34 cellular contexts compared by ENCODE assay signal in the genomic region with DNA sequence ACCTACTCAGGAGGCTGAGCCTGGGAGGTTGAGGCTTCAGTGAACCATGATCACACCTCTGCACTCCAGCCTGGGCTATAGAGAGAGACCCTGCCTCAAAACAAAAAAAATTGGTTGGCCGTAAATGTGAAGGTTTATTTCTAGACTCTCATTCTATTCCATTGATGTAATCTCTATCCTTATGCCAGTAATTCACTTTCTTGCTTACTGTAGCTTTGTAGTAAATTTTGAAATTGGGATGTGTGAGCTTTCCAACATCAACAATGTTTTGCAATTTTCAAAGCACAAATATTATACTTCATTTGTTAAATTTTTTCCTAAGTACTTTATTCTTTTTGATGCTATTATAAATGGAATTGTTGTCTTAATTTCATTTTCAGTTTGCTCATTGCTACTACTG.
"Had no signal": no experiment of that assay in that cellular context is flagged by ENCODE, and none has a peak within 500 bp of the region (broad histone marks: within the 10 kb centered on the region; RNA-seq: fewer than 3 reads in every experiment).

No MANE protein-coding gene starts in this region.

- H3K27ac Mint-ChIP-seq: activated CD4-positive, alpha-beta memory T cell treated with anti-CD3 and anti-CD28 coated beads, Interleukin-2, amount 10 ng/mL, durations not matched to agents 7 days and 5 days; activated naive CD8-positive, alpha-beta T cell treated with anti-CD3 and anti-CD28 coated beads for 36 hours; activated T-cell treated with anti-CD3 and anti-CD28 coated beads, Interleukin-2, amount 50 U/mL, for 72 hours; activated T-helper 17 cell treated with anti-CD3 and anti-CD28 coated beads, Interleukin-2, amount 50 U/mL, for 72 hours had no signal

- DNase-seq: activated CD4-positive, alpha-beta memory T cell treated with anti-CD3 and anti-CD28 coated beads, Interleukin-2, amount 10 ng/mL, durations not matched to agents 7 days and 5 days; activated CD4-positive, alpha-beta T cell treated with anti-CD3 and anti-CD28 coated beads for 1 hour; activated CD4-positive, alpha-beta T cell treated with anti-CD3 and anti-CD28 coated beads for 48 hours; activated CD4-positive, CD25-positive, alpha-beta regulatory T cell; activated effector memory CD4-positive, alpha-beta T cell treated with anti-CD3 and anti-CD28 coated beads, Interleukin-2, amount 50 U/mL, for 16 hours; activated naive CD4-positive, alpha-beta T cell; activated naive CD4-positive, alpha-beta T cell treated with anti-CD3 and anti-CD28 coated beads, Interleukin-2, amount 50 U/mL, for 16 hours; activated naive CD8-positive, alpha-beta T cell treated with anti-CD3 and anti-CD28 coated beads for 36 hours; activated T-cell treated with anti-CD3 and anti-CD28 coated beads, Interleukin-2, amount 50 U/mL, for 1 hour; activated T-cell treated with anti-CD3 and anti-CD28 coated beads, Interleukin-2, amount 50 U/mL, for 72 hours; amygdala; KG1; MM.1S; MV-4-11; NCI-H1092; NCI-H1436 treated with DMSO at 0.1 percent for 48 hours; NCI-H1694 treated with DMSO at 0.1 percent for 48 hours; NCI-H2029; NCI-H510A; NCI-H526; NCI-H748 treated with DMSO at 0.1 percent for 48 hours; NK-92 treated with Interleukin-12 subunit alpha and Interleukin-12 subunit beta, amount 100 ng/mL, for 24 hours; PC-3; Peyer's patch; SW 1271; T-helper 1 cell; T-helper 2 cell; T1000; WERI-Rb-1 had no signal

- H3K4me3 Mint-ChIP-seq: activated CD4-positive, alpha-beta memory T cell treated with anti-CD3 and anti-CD28 coated beads, Interleukin-2, amount 10 ng/mL, durations not matched to agents 7 days and 5 days; activated naive CD8-positive, alpha-beta T cell treated with anti-CD3 and anti-CD28 coated beads for 36 hours; activated T-cell treated with anti-CD3 and anti-CD28 coated beads, Interleukin-2, amount 50 U/mL, for 72 hours; activated T-helper 17 cell treated with anti-CD3 and anti-CD28 coated beads, Interleukin-2, amount 50 U/mL, for 72 hours; central memory CD8-positive, alpha-beta T cell had no signal

- H3K4me1 Mint-ChIP-seq: activated CD4-positive, alpha-beta memory T cell treated with anti-CD3 and anti-CD28 coated beads, Interleukin-2, amount 10 ng/mL, durations not matched to agents 7 days and 5 days; activated naive CD8-positive, alpha-beta T cell treated with anti-CD3 and anti-CD28 coated beads for 36 hours; activated T-helper 17 cell treated with anti-CD3 and anti-CD28 coated beads, Interleukin-2, amount 50 U/mL, for 72 hours; central memory CD8-positive, alpha-beta T cell had no signal

- H3K9me3 Mint-ChIP-seq: activated CD4-positive, alpha-beta memory T cell treated with anti-CD3 and anti-CD28 coated beads, Interleukin-2, amount 10 ng/mL, durations not matched to agents 7 days and 5 days; activated naive CD8-positive, alpha-beta T cell treated with anti-CD3 and anti-CD28 coated beads for 36 hours; activated T-cell treated with anti-CD3 and anti-CD28 coated beads, Interleukin-2, amount 50 U/mL, for 72 hours; activated T-helper 17 cell treated with anti-CD3 and anti-CD28 coated beads, Interleukin-2, amount 50 U/mL, for 72 hours; central memory CD8-positive, alpha-beta T cell had no signal

- H3K4me3 ChIP-seq: ascending aorta, cardiac muscle cell, Peyer's patch had no signal

- H3K27me3 Mint-ChIP-seq: activated CD4-positive, alpha-beta memory T cell treated with anti-CD3 and anti-CD28 coated beads, Interleukin-2, amount 10 ng/mL, durations not matched to agents 7 days and 5 days; activated naive CD8-positive, alpha-beta T cell treated with anti-CD3 and anti-CD28 coated beads for 36 hours; activated T-helper 17 cell treated with anti-CD3 and anti-CD28 coated beads, Interleukin-2, amount 50 U/mL, for 72 hours; central memory CD8-positive, alpha-beta T cell had no signal

- ATAC-seq: activated T-cell treated with anti-CD3 and anti-CD28 coated beads, Interleukin-2, amount 50 U/mL, for 72 hours; activated T-helper 17 cell treated with anti-CD3 and anti-CD28 coated beads, Interleukin-2, amount 50 U/mL, for 72 hours; PC-3; Right ventricle myocardium inferior had no signal
